ENCODE assay signal across 1 cellular context in genomic region chr19:39506598-39506943, GRCh38.
TF ChIP-seq lines count a peak whose summit lies in the region.

No MANE protein-coding gene starts in this region.

TF ChIP-seq in HepG2, 621 proteins besides CTCF, POLR2A, EP300 and RAD21:
- TF ChIP-seq FIP1L1 (IDR thresholded peaks at IDR 0.05; ENCODE audit: borderline replicate concordance, insufficient read depth, low read depth, low read length) (no peak), HDAC6 (IDR thresholded peaks at IDR 0.05; ENCODE audit: low read depth, low read length) (no peak), ARNT2 (CRISPR knock-in tag; IDR thresholded peaks at IDR 0.05; ENCODE audit: low read depth) (no peak), ZNF598 (CRISPR knock-in tag; IDR thresholded peaks at IDR 0.05; ENCODE audit: borderline replicate concordance) (no peak), ZNF652 (CRISPR knock-in tag; IDR thresholded peaks at IDR 0.05; ENCODE audit: borderline replicate concordance, low read depth) (no peak), ZNF878 (CRISPR knock-in tag; IDR thresholded peaks at IDR 0.05) (0 out of 2 replicates have a peak, but pooled peaks have one; percentile 51), CREM (IDR thresholded peaks at IDR 0.05) (no peak), CREM (CRISPR knock-in tag; IDR thresholded peaks at IDR 0.05) (no peak), DR1 (CRISPR knock-in tag; IDR thresholded peaks at IDR 0.05) (0 out of 2 replicates have a peak, but pooled peaks have one; percentile 3), ZBTB40 (IDR thresholded peaks at IDR 0.05) (no peak), ZBTB40 (CRISPR knock-in tag; IDR thresholded peaks at IDR 0.05) (0 out of 2 replicates have a peak, but pooled peaks have one; percentile 4), PITX1 (CRISPR knock-in tag; IDR thresholded peaks at IDR 0.05) (no peak)
- TF ChIP-seq, protein P1, sequence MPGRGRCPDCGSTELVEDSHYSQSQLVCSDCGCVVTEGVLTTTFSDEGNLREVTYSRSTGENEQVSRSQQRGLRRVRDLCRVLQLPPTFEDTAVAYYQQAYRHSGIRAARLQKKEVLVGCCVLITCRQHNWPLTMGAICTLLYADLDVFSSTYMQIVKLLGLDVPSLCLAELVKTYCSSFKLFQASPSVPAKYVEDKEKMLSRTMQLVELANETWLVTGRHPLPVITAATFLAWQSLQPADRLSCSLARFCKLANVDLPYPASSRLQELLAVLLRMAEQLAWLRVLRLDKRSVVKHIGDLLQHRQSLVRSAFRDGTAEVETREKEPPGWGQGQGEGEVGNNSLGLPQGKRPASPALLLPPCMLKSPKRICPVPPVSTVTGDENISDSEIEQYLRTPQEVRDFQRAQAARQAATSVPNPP (CRISPR knock-in tag; IDR thresholded peaks at IDR 0.05), result no peak
